12 cellular contexts compared by ENCODE assay signal in the genomic region with DNA sequence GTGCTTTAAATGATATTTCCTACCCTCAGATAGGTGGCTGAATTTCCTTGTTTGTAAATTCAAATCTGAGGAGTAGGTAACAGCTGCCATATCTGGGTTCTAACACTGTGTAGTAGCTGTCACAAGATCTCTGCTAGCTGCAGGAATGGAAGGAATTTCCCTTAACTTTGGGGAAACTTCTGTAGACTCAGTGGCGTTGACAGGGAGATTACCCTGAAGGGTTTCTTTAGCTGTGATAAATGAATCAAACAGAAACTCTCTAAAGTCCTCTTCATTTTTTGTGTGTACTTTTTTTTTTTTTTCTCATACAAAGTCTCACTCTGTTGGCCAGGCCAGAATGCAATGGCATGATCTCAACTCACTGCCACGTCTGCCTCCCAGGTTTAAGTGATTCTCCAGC. TPM values are rescaled to one million over a fixed set of nuclear protein-coding genes. Genes with fewer than 3 reads are reported as not detected.
DNase-seq lines count a peak whose midpoint lies in the region; ATAC-seq and TF ChIP-seq lines count a peak whose summit lies in the region.
"Had no signal": no experiment of that assay in that cellular context is flagged by ENCODE, and none has a peak within 500 bp of the region (broad histone marks: within the 10 kb centered on the region; RNA-seq: fewer than 3 reads in every experiment).

No MANE protein-coding gene starts in this region.

- H2AFZ ChIP-seq in Karpas-422 (ENCODE audit: low read length) = peak overlapping the region; percentile 68

- no peak for TF ChIP-seq CTCF in fibroblast of mammary gland (conservative IDR thresholded peaks at IDR 0.05; ENCODE audit: control insufficient read depth, insufficient read depth, low read depth, low read length)

- no peak overlapping the region for H3K9ac ChIP-seq in Karpas-422 (ENCODE audit: low read length)

- H4K20me1 ChIP-seq in Karpas-422 (ENCODE audit: insufficient read depth, low read depth, low read length) = no peaks in the 10 kb centered on the region

- H3K4me3 ChIP-seq in Karpas-422 (ENCODE audit: low read length) (no peak overlapping the region), fibroblast of mammary gland (ENCODE audit: control insufficient read depth, low read depth, low read length) (no peak overlapping the region)
- H3K4me3 ChIP-seq: pancreas had no signal

- H3K79me2 ChIP-seq in Karpas-422 (ENCODE audit: low read length) = no peaks in the 10 kb centered on the region

- H3K4me1 ChIP-seq in Karpas-422 (ENCODE audit: low read length) = peaks cover 12% of the 10 kb centered on the region
- H3K4me1 ChIP-seq: pancreas had no signal

- H3K36me3 ChIP-seq in Karpas-422 (ENCODE audit: insufficient read depth, low read length) = no peaks in the 10 kb centered on the region
- H3K36me3 ChIP-seq: pancreas had no signal

- no peaks in the 10 kb centered on the region for H3K9me3 ChIP-seq in Karpas-422 (ENCODE audit: low read length)
- H3K9me3 ChIP-seq: pancreas had no signal

- no peak overlapping the region for H3K4me2 ChIP-seq in Karpas-422 (ENCODE audit: low read depth, low read length, poor library complexity, severe bottlenecking)

- no peak overlapping the region for H3K27ac ChIP-seq in Karpas-422 (ENCODE audit: low read length)
- H3K27ac ChIP-seq: pancreas had no signal

- DNase-seq in EL (peak; percentile 77), Karpas-422 (no peak), fibroblast of mammary gland (ENCODE audit: low read depth) (peak; percentile 15), DMS79 treated with DMSO at 0.1 percent for 48 hours (lab: John Stamatoyannopoulos, UW) (no peak), DMS 273 treated with DMSO at 0.1 percent for 48 hours (lab: John Stamatoyannopoulos, UW) (no peak)
- DNase-seq in activated naive CD4-positive, alpha-beta T cell (lab: John Stamatoyannopoulos, UW) = no peak
- DNase-seq: dermis blood vessel endothelial cell, immature natural killer cell, NCI-H187 treated with DMSO at 0.1 percent for 48 hours, pancreas had no signal

- ATAC-seq in GM19463 (IDR thresholded peaks at IDR 0.05; ENCODE audit: unreplicated experiment) (peak; percentile 60), HG02763 (IDR thresholded peaks at IDR 0.05; ENCODE audit: unreplicated experiment) (no peak)
- ATAC-seq: pancreas had no signal

- no peaks in the 10 kb centered on the region; the same call in 1 of the 2 replicates for H3K9me2 ChIP-seq in Karpas-422 (replicated peaks; ENCODE audit: insufficient read depth, low read length)

- H3K27me3 ChIP-seq in Karpas-422 (ENCODE audit: low read length) = no peaks in the 10 kb centered on the region
- H3K27me3 ChIP-seq: pancreas had no signal

RNA-seq across cellular contexts. Expression of a gene that starts 5.3 kb away (rescaled TPM):
- 11.4 and 15.0 TPM in 2 replicates for total RNA-seq in Karpas-422 (2014; rRNA removed; shearing (Covaris generic); ENCODE audit: low replicate concordance)

RNA-seq across cellular contexts. Expression of a gene that starts 26.0 kb away (rescaled TPM):
- 77.1 and 79.8 TPM in 2 replicates for total RNA-seq in Karpas-422 (2014; rRNA removed; shearing (Covaris generic); ENCODE audit: low replicate concordance)

Comparison
In these comparisons a context has a peak if more than half of its experiments do, and no peak if none do; other contexts are left out.
1. DNase-seq: peak in EL (single experiment) and fibroblast of mammary gland (single experiment); none in Karpas-422 (single experiment), DMS79 treated with DMSO at 0.1 percent for 48 hours (single experiment), DMS 273 treated with DMSO at 0.1 percent for 48 hours (single experiment) and activated naive CD4-positive, alpha-beta T cell (0 of 4).